In genomic region chr22:29041408-29041807, GRCh38 we compare ENCODE assay signal across 15 cellular contexts. TPM values are rescaled to one million over a fixed set of nuclear protein-coding genes. Genes with fewer than 3 reads are reported as not detected.
DNase-seq lines count a peak whose midpoint lies in the region; ATAC-seq and TF ChIP-seq lines count a peak whose summit lies in the region.
"Had no signal": no experiment of that assay in that cellular context is flagged by ENCODE, and none has a peak within 500 bp of the region (broad histone marks: within the 10 kb centered on the region; RNA-seq: fewer than 3 reads in every experiment).

No MANE protein-coding gene starts in this region.

- DNase-seq in G401 (ENCODE audit: low spot score) (peak; percentile 50), UCSD-AML1 (lab: John Stamatoyannopoulos, UW; ENCODE audit: unreplicated experiment) (peak; percentile 34), fibroblast of villous mesenchyme (ENCODE audit: low read depth) (peak; percentile 31), pons (ENCODE audit: low spot score) (peak; percentile 49), prostate gland (ENCODE audit: low spot score) (no peak), endothelial cell (ENCODE audit: low spot score) (no peak)

- TF ChIP-seq POLR2A in prostate gland (IDR thresholded peaks at IDR 0.05): no peak

- ATAC-seq in GM21786 (IDR thresholded peaks at IDR 0.05; ENCODE audit: unreplicated experiment) (no peak), GM19023 (IDR thresholded peaks at IDR 0.05; ENCODE audit: unreplicated experiment) (no peak)

- WGBS in prostate gland: 4% methylated on average over 2 of the region's 2 CpGs

- no peaks in the 10 kb centered on the region for H3K36me3 Mint-ChIP-seq in endothelial cell (ENCODE audit: low read depth, unreplicated experiment)

- in situ Hi-C loops in G401 (cut with HindIII; ENCODE audit: low sequenced_read_pairs): no loop called here

- no peak overlapping the region for H3K27ac ChIP-seq in prostate gland

- H3K9me3 ChIP-seq in prostate gland: no peaks in the 10 kb centered on the region

- no peaks in the 10 kb centered on the region for H3K9me3 Mint-ChIP-seq in endothelial cell (ENCODE audit: unreplicated experiment)
- H3K9me3 Mint-ChIP-seq: CD4-positive, alpha-beta T cell; dendritic cell treated with granulocyte-macrophage colony-stimulating factor and Interleukin-4, amounts not matched to agents 40 ng/mL and 50 ng/mL, for 4 days; stimulated activated naive CD8-positive, alpha-beta T cell treated with anti-CD3 and anti-CD28 coated beads, Interleukin-15, Interleukin-2, amounts not matched to agents 100 ng/mL and 50 ng/mL, for 24 hours had no signal

- H3K4me1 ChIP-seq in prostate gland (replicated peaks): peaks cover 3% of the 10 kb centered on the region

- intact Hi-C loops in prostate gland (cut with DNase I): loop anchor here (2.0 kb wide), 1 partner anchor 187 kb away; no protein-coding TSS in a partner anchor

- H3K27me3 Mint-ChIP-seq in endothelial cell (ENCODE audit: unreplicated experiment): peaks cover 3% of the 10 kb centered on the region
- H3K27me3 Mint-ChIP-seq: CD4-positive, alpha-beta T cell; dendritic cell treated with granulocyte-macrophage colony-stimulating factor and Interleukin-4, amounts not matched to agents 40 ng/mL and 50 ng/mL, for 4 days had no signal

- H3K27ac Mint-ChIP-seq in endothelial cell (ENCODE audit: unreplicated experiment): no peak overlapping the region
- H3K27ac Mint-ChIP-seq: CD4-positive, alpha-beta T cell; dendritic cell treated with granulocyte-macrophage colony-stimulating factor and Interleukin-4, amounts not matched to agents 40 ng/mL and 50 ng/mL, for 4 days; stimulated activated naive CD8-positive, alpha-beta T cell treated with anti-CD3 and anti-CD28 coated beads, Interleukin-15, Interleukin-2, amounts not matched to agents 100 ng/mL and 50 ng/mL, for 24 hours had no signal

- no peak overlapping the region for H3K4me3 ChIP-seq in fibroblast of villous mesenchyme (ENCODE audit: low read depth, low read length)
- H3K4me3 ChIP-seq in prostate gland: no peak overlapping the region

- H3K4me1 Mint-ChIP-seq in endothelial cell (ENCODE audit: unreplicated experiment): peaks cover 11% of the 10 kb centered on the region

- peaks cover 0 to 1% of the 10 kb centered on the region in 2 donors for H3K36me3 ChIP-seq in prostate gland

- no peak overlapping the region for H3K4me3 Mint-ChIP-seq in endothelial cell (ENCODE audit: unreplicated experiment)
- H3K4me3 Mint-ChIP-seq: CD4-positive, alpha-beta T cell; dendritic cell treated with granulocyte-macrophage colony-stimulating factor and Interleukin-4, amounts not matched to agents 40 ng/mL and 50 ng/mL, for 4 days; stimulated activated naive CD8-positive, alpha-beta T cell treated with anti-CD3 and anti-CD28 coated beads, Interleukin-15, Interleukin-2, amounts not matched to agents 100 ng/mL and 50 ng/mL, for 24 hours had no signal

- TF ChIP-seq CTCF in fibroblast of villous mesenchyme (IDR thresholded peaks at IDR 0.05; ENCODE audit: insufficient read depth, low read depth, low read length): no peak
- no peak for TF ChIP-seq CTCF in prostate gland (IDR thresholded peaks at IDR 0.05)
- TF ChIP-seq CTCF in endothelial cell (IDR thresholded peaks at IDR 0.05; ENCODE audit: unreplicated experiment): no peak

- H3K27me3 ChIP-seq in prostate gland (replicated peaks; ENCODE audit: insufficient read depth): no peaks in the 10 kb centered on the region

RNA-seq across cellular contexts. Expression of gene C22orf31, which starts 20.2 kb away (rescaled TPM):
- not detected in 2 replicates for total RNA-seq in G401 (2014; rRNA removed; shearing (Covaris generic))
- total RNA-seq in fibroblast of villous mesenchyme: not detected in 2 replicates
- total RNA-seq in prostate gland: 1 to 10 TPM in 1 of 2 donors, under 1 TPM in 1; 0.36 to 1.4 TPM
- total RNA-seq in endothelial cell (ENCODE audit: unreplicated experiment): not detected
- total RNA-seq: CD4-positive, alpha-beta T cell; LHCN-M2; mesenteric fat pad; PC-3; T-helper 2 cell treated with Interferon-gamma antibody and Interleukin-4, amounts not matched to agents 100 ng/mL and 5 ng/mL, for 36 hours had no signal

RNA-seq across cellular contexts. Expression of gene KREMEN1, which starts 31.4 kb away (rescaled TPM):
- 9.3 and 9.7 TPM in 2 replicates for total RNA-seq in G401 (2014; rRNA removed; shearing (Covaris generic))
- total RNA-seq in fibroblast of villous mesenchyme (2.6 and 3.2 TPM in 2 replicates), prostate gland (10 to 100 TPM; 19.3 to 49.0 TPM), endothelial cell (ENCODE audit: unreplicated experiment) (3.1 TPM)
- total RNA-seq: CD4-positive, alpha-beta T cell had no signal

Comparison
In these comparisons a context has a peak if more than half of its experiments do, and no peak if none do; other contexts are left out.
1. DNase-seq: peak in G401 (single experiment), UCSD-AML1 (single experiment), fibroblast of villous mesenchyme (single experiment) and pons (single experiment); none in prostate gland (single experiment) and endothelial cell (single experiment).